Comparison of ENCODE assay signal across 15 cellular contexts in genomic region chr20:64048402-64049044, GRCh38. TPM values are rescaled to one million over a fixed set of nuclear protein-coding genes. Genes with fewer than 3 reads are reported as not detected.
DNase-seq lines count a peak whose midpoint lies in the region; ATAC-seq and TF ChIP-seq lines count a peak whose summit lies in the region.
"Had no signal": no experiment of that assay in that cellular context is flagged by ENCODE, and none has a peak within 500 bp of the region (broad histone marks: within the 10 kb centered on the region; RNA-seq: fewer than 3 reads in every experiment).

No MANE protein-coding gene starts in this region.

- no peak overlapping the region for H3K27ac ChIP-seq in colonic mucosa
- no peak overlapping the region for H3K27ac ChIP-seq in right lobe of liver
- H3K27ac ChIP-seq in tibial artery, result no peak overlapping the region

- no CpG with 5 or more reads among the region's 101 CpGs for WGBS in right lobe of liver (ENCODE audit: insufficient coverage, low coverage, low lambda C conversion rate, missing lambda C conversion rate)

- TF ChIP-seq CTCF in colonic mucosa (IDR thresholded peaks at IDR 0.05) (no peak), right lobe of liver (IDR thresholded peaks at IDR 0.05) (no peak), tibial artery (IDR thresholded peaks at IDR 0.05) (no peak)

- H3K9me3 ChIP-seq in colonic mucosa (no peaks in the 10 kb centered on the region), right lobe of liver (no peaks in the 10 kb centered on the region), tibial artery (no peaks in the 10 kb centered on the region)

- intact Hi-C loops in colonic mucosa (cut with DNase I), result no loop called here
- intact Hi-C loops in right lobe of liver (cut with DNase I), result no loop called here
- intact Hi-C loops in tibial artery (cut with DNase I; ENCODE audit: low total_unique reads), result no loop called here

- DNase-seq in activated T-cell treated with anti-CD3 and anti-CD28 coated beads, Interleukin-2, amount 50 U/mL, for 4 hours, result no peak
- DNase-seq in activated T-cell treated with anti-CD3 and anti-CD28 coated beads, Interleukin-2, amount 50 U/mL, for 1 hour, result no peak
- no peak for DNase-seq in colonic mucosa
- no peak for DNase-seq in right lobe of liver
- DNase-seq in tibial artery, result no peak
- DNase-seq in HCEC 1CT, result no peak
- no peak for DNase-seq in activated CD4-positive, alpha-beta T cell treated with anti-CD3 and anti-CD28 coated beads, Interleukin-2, amount 10 ng/mL, durations not matched to agents 7 days and 5 days
- no peak for DNase-seq in stimulated activated CD8-positive, alpha-beta memory T cell treated with anti-CD3 and anti-CD28 coated beads, Interleukin-4, amount 100 ng/mL, for 48 hours
- DNase-seq: activated CD4-positive, CD25-positive, alpha-beta regulatory T cell treated with anti-CD3 and anti-CD28 coated beads, Interleukin-2, amount 50 U/mL, for 72 hours; activated effector memory CD4-positive, alpha-beta T cell treated with anti-CD3 and anti-CD28 coated beads, Interleukin-2, amount 50 U/mL, for 16 hours; NCI-H510A; nucleus accumbens; SIG-M5 had no signal

- POLR2A ChIA-PET in activated CD4-positive, alpha-beta T cell treated with anti-CD3 and anti-CD28 coated beads, Interleukin-2, amount 10 ng/mL, durations not matched to agents 7 days and 5 days (lab: Charles Lee), result no interaction called here

- peaks cover 69% of the 10 kb centered on the region for H3K27me3 ChIP-seq in colonic mucosa
- no peaks in the 10 kb centered on the region for H3K27me3 ChIP-seq in right lobe of liver
- H3K27me3 ChIP-seq in tibial artery, result peaks cover 5 to 97% of the 10 kb centered on the region in 2 donors

- ATAC-seq in activated T-cell treated with anti-CD3 and anti-CD28 coated beads, Interleukin-2, amount 50 U/mL, for 4 hours, result peak; percentile 7 to 26
- ATAC-seq in right lobe of liver, result no peak

- no peak overlapping the region for H3K4me3 Mint-ChIP-seq in activated T-cell treated with anti-CD3 and anti-CD28 coated beads, Interleukin-2, amount 50 U/mL, for 4 hours
- H3K4me3 Mint-ChIP-seq in activated CD4-positive, alpha-beta T cell treated with anti-CD3 and anti-CD28 coated beads, Interleukin-2, amount 10 ng/mL, durations not matched to agents 7 days and 5 days, result no peak overlapping the region

- H3K9me3 Mint-ChIP-seq in activated T-cell treated with anti-CD3 and anti-CD28 coated beads, Interleukin-2, amount 50 U/mL, for 4 hours, result no peaks in the 10 kb centered on the region
- H3K9me3 Mint-ChIP-seq in activated CD4-positive, alpha-beta T cell treated with anti-CD3 and anti-CD28 coated beads, Interleukin-2, amount 10 ng/mL, durations not matched to agents 7 days and 5 days, result no peaks in the 10 kb centered on the region

- H3K36me3 ChIP-seq in colonic mucosa, result no peaks in the 10 kb centered on the region
- H3K36me3 ChIP-seq in right lobe of liver, result no peaks in the 10 kb centered on the region
- no peaks in the 10 kb centered on the region for H3K36me3 ChIP-seq in tibial artery

- H3K27ac Mint-ChIP-seq in activated CD4-positive, alpha-beta T cell treated with anti-CD3 and anti-CD28 coated beads, Interleukin-2, amount 10 ng/mL, durations not matched to agents 7 days and 5 days, result no peak overlapping the region

- H3K4me1 Mint-ChIP-seq in activated T-cell treated with anti-CD3 and anti-CD28 coated beads, Interleukin-2, amount 50 U/mL, for 4 hours (ENCODE audit: low read depth), result peaks cover 15% of the 10 kb centered on the region
- H3K4me1 Mint-ChIP-seq in activated CD4-positive, alpha-beta T cell treated with anti-CD3 and anti-CD28 coated beads, Interleukin-2, amount 10 ng/mL, durations not matched to agents 7 days and 5 days, result peaks cover 33% of the 10 kb centered on the region

- CTCF ChIA-PET in activated CD4-positive, alpha-beta T cell treated with anti-CD3 and anti-CD28 coated beads, Interleukin-2, amount 10 ng/mL, durations not matched to agents 7 days and 5 days (lab: Charles Lee), result interaction anchor here (11.2 kb wide), 1 partner anchor 9 kb away, joined by 79 read pairs; no protein-coding TSS in a partner anchor

- no peaks in the 10 kb centered on the region for H3K36me3 Mint-ChIP-seq in activated T-cell treated with anti-CD3 and anti-CD28 coated beads, Interleukin-2, amount 50 U/mL, for 4 hours (ENCODE audit: insufficient read depth)
- no peaks in the 10 kb centered on the region for H3K36me3 Mint-ChIP-seq in activated CD4-positive, alpha-beta T cell treated with anti-CD3 and anti-CD28 coated beads, Interleukin-2, amount 10 ng/mL, durations not matched to agents 7 days and 5 days (ENCODE audit: low read depth)

- H3K9ac ChIP-seq in colonic mucosa (ENCODE audit: low read depth in 2 of 2, low read length in 2 of 2), result no peak overlapping the region

- H3K27me3 Mint-ChIP-seq in activated T-cell treated with anti-CD3 and anti-CD28 coated beads, Interleukin-2, amount 50 U/mL, for 4 hours (ENCODE audit: low read depth), result peaks cover 47% of the 10 kb centered on the region
- H3K27me3 Mint-ChIP-seq in activated CD4-positive, alpha-beta T cell treated with anti-CD3 and anti-CD28 coated beads, Interleukin-2, amount 10 ng/mL, durations not matched to agents 7 days and 5 days, result peaks cover 36% of the 10 kb centered on the region

- H3K4me3 ChIP-seq in colonic mucosa (peak overlapping the region; percentile 5), right lobe of liver (peak overlapping the region; percentile 17 to 41 (median 27)), tibial artery (peak overlapping the region; percentile 32 to 39)

- H3K4me1 ChIP-seq in colonic mucosa (no peaks in the 10 kb centered on the region), right lobe of liver (no peaks in the 10 kb centered on the region), tibial artery (peaks cover 0 to 24% (median 14%) of the 10 kb centered on the region in 4 donors)

- no peak for TF ChIP-seq POLR2A in right lobe of liver (IDR thresholded peaks at IDR 0.05)

RNA-seq across cellular contexts. Expression of gene SOX18, which starts 0.9 kb away (rescaled TPM):
- total RNA-seq in activated T-cell treated with anti-CD3 and anti-CD28 coated beads, Interleukin-2, amount 50 U/mL, for 4 hours, result under 1 TPM; 0.13 to 0.24 (median 0.24) TPM
- total RNA-seq in colonic mucosa, result 10 to 100 TPM in 1 of 2 donors, 1 to 10 TPM in 1; 8.4 to 26.8 TPM
- total RNA-seq in right lobe of liver, result 1 to 10 TPM; 4.1 to 7.8 (median 5.6) TPM
- total RNA-seq in activated CD4-positive, alpha-beta T cell treated with anti-CD3 and anti-CD28 coated beads, Interleukin-2, amount 10 ng/mL, durations not matched to agents 7 days and 5 days, result under 1 TPM; 0.10 to 0.15 TPM
- total RNA-seq: Daoy, fibroblast of lung had no signal

RNA-seq across cellular contexts. Expression of gene C20orf204, which starts 12.5 kb away (rescaled TPM):
- 1 to 10 TPM; 2.6 to 3.9 (median 3.2) TPM for total RNA-seq in activated T-cell treated with anti-CD3 and anti-CD28 coated beads, Interleukin-2, amount 50 U/mL, for 4 hours
- total RNA-seq in colonic mucosa, result 1 to 10 TPM in 1 of 2 donors, under 1 TPM in 1; 0.29 to 3.3 TPM
- total RNA-seq in right lobe of liver, result 1 to 10 TPM in 1 of 6 experiments, under 1 TPM in 4, not detected in 1; 0.29 to 1.1 (median 0.44) TPM
- 1 to 10 TPM; 3.5 to 4.8 TPM for total RNA-seq in activated CD4-positive, alpha-beta T cell treated with anti-CD3 and anti-CD28 coated beads, Interleukin-2, amount 10 ng/mL, durations not matched to agents 7 days and 5 days

RNA-seq across cellular contexts. Expression of gene TCEA2, which starts 14.5 kb away (rescaled TPM):
- total RNA-seq in activated T-cell treated with anti-CD3 and anti-CD28 coated beads, Interleukin-2, amount 50 U/mL, for 4 hours, result 10 to 100 TPM; 10.5 to 17.3 (median 11.5) TPM
- 10 to 100 TPM in 1 of 2 donors, 1 to 10 TPM in 1; 7.3 to 11.8 TPM for total RNA-seq in colonic mucosa
- 10 to 100 TPM; 14.8 to 45.6 (median 28.6) TPM for total RNA-seq in right lobe of liver
- total RNA-seq in activated CD4-positive, alpha-beta T cell treated with anti-CD3 and anti-CD28 coated beads, Interleukin-2, amount 10 ng/mL, durations not matched to agents 7 days and 5 days, result 10 to 100 TPM; 47.6 to 57.9 TPM

RNA-seq across cellular contexts. Expression of gene RGS19, which starts 30.8 kb away (rescaled TPM):
- 10 to 100 TPM; 41.7 to 49.0 (median 47.0) TPM for total RNA-seq in activated T-cell treated with anti-CD3 and anti-CD28 coated beads, Interleukin-2, amount 50 U/mL, for 4 hours
- total RNA-seq in colonic mucosa (1 to 10 TPM; 3.4 to 4.5 TPM), right lobe of liver (10 to 100 TPM in 2 of 6 experiments, 1 to 10 TPM in 4; 2.6 to 10.9 (median 5.7) TPM)
- total RNA-seq in activated CD4-positive, alpha-beta T cell treated with anti-CD3 and anti-CD28 coated beads, Interleukin-2, amount 10 ng/mL, durations not matched to agents 7 days and 5 days, result 100 to 1,000 TPM; 105 to 107 TPM

RNA-seq across cellular contexts. Expression of gene OPRL1, which starts 31.4 kb away (rescaled TPM):
- under 1 TPM in 2 of 3 donors, not detected in 1; 0.05 to 0.11 TPM for total RNA-seq in activated T-cell treated with anti-CD3 and anti-CD28 coated beads, Interleukin-2, amount 50 U/mL, for 4 hours
- under 1 TPM; 0.24 to 0.25 TPM for total RNA-seq in colonic mucosa
- total RNA-seq in right lobe of liver, result under 1 TPM in 5 of 6 experiments, not detected in 1; 0.13 to 0.32 (median 0.25) TPM
- total RNA-seq in activated CD4-positive, alpha-beta T cell treated with anti-CD3 and anti-CD28 coated beads, Interleukin-2, amount 10 ng/mL, durations not matched to agents 7 days and 5 days, result 1 to 10 TPM; 1.6 TPM

Comparison
In these comparisons a context has a peak if more than half of its experiments do, and no peak if none do; other contexts are left out.
1. ATAC-seq: peak in activated T-cell treated with anti-CD3 and anti-CD28 coated beads, Interleukin-2, amount 50 U/mL, for 4 hours (2 of 2); none in right lobe of liver (0 of 4).
2. RNA of gene SOX18, which starts 0.9 kb away (total RNA-seq): 8.4 to 26.8 TPM in colonic mucosa and 4.1 to 7.8 TPM in right lobe of liver; 0.13 to 0.24 TPM in activated T-cell treated with anti-CD3 and anti-CD28 coated beads, Interleukin-2, amount 50 U/mL, for 4 hours and 0.10 to 0.15 TPM in activated CD4-positive, alpha-beta T cell treated with anti-CD3 and anti-CD28 coated beads, Interleukin-2, amount 10 ng/mL, durations not matched to agents 7 days and 5 days; every median in the first group is over 4 times any median in the second.
3. Peak in every context shown above with its lines, with median percentiles within 50 percentile points of each other: H3K4me3 ChIP-seq.